Comparison of ENCODE assay signal across 1 cellular context in genomic region chr2:227311861-227312506, GRCh38.
TF ChIP-seq lines count a peak whose summit lies in the region.

No MANE protein-coding gene starts in this region.

TF ChIP-seq in HepG2, 621 proteins besides CTCF, POLR2A, EP300 and RAD21 (continued from another document and continues in another):
- TF ChIP-seq, protein P1, sequence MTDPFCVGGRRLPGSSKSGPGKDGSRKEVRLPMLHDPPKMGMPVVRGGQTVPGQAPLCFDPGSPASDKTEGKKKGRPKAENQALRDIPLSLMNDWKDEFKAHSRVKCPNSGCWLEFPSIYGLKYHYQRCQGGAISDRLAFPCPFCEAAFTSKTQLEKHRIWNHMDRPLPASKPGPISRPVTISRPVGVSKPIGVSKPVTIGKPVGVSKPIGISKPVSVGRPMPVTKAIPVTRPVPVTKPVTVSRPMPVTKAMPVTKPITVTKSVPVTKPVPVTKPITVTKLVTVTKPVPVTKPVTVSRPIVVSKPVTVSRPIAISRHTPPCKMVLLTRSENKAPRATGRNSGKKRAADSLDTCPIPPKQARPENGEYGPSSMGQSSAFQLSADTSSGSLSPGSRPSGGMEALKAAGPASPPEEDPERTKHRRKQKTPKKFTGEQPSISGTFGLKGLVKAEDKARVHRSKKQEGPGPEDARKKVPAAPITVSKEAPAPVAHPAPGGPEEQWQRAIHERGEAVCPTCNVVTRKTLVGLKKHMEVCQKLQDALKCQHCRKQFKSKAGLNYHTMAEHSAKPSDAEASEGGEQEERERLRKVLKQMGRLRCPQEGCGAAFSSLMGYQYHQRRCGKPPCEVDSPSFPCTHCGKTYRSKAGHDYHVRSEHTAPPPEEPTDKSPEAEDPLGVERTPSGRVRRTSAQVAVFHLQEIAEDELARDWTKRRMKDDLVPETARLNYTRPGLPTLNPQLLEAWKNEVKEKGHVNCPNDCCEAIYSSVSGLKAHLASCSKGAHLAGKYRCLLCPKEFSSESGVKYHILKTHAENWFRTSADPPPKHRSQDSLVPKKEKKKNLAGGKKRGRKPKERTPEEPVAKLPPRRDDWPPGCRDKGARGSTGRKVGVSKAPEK (CRISPR knock-in tag; IDR thresholded peaks at IDR 0.05; ENCODE audit: borderline replicate concordance) = no peak
- TF ChIP-seq FOXA3 (CRISPR knock-in tag; IDR thresholded peaks at IDR 0.05) = peak; percentile 24; the same call in 1 of the 2 replicates
- TF ChIP-seq CHCHD3 (CRISPR knock-in tag; IDR thresholded peaks at IDR 0.05) = no peak
- no peak for TF ChIP-seq SNRNP70 (IDR thresholded peaks at IDR 0.05; ENCODE audit: low read depth, low read length)
- TF ChIP-seq, protein P2, sequence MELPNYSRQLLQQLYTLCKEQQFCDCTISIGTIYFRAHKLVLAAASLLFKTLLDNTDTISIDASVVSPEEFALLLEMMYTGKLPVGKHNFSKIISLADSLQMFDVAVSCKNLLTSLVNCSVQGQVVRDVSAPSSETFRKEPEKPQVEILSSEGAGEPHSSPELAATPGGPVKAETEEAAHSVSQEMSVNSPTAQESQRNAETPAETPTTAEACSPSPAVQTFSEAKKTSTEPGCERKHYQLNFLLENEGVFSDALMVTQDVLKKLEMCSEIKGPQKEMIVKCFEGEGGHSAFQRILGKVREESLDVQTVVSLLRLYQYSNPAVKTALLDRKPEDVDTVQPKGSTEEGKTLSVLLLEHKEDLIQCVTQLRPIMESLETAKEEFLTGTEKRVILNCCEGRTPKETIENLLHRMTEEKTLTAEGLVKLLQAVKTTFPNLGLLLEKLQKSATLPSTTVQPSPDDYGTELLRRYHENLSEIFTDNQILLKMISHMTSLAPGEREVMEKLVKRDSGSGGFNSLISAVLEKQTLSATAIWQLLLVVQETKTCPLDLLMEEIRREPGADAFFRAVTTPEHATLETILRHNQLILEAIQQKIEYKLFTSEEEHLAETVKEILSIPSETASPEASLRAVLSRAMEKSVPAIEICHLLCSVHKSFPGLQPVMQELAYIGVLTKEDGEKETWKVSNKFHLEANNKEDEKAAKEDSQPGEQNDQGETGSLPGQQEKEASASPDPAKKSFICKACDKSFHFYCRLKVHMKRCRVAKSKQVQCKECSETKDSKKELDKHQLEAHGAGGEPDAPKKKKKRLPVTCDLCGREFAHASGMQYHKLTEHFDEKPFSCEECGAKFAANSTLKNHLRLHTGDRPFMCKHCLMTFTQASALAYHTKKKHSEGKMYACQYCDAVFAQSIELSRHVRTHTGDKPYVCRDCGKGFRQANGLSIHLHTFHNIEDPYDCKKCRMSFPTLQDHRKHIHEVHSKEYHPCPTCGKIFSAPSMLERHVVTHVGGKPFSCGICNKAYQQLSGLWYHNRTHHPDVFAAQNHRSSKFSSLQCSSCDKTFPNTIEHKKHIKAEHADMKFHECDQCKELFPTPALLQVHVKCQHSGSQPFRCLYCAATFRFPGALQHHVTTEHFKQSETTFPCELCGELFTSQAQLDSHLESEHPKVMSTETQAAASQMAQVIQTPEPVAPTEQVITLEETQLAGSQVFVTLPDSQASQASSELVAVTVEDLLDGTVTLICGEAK (IDR thresholded peaks at IDR 0.05) = no peak
- TF ChIP-seq, protein P2 (CRISPR knock-in tag; IDR thresholded peaks at IDR 0.05) = no peak
- TF ChIP-seq NCOA2 (CRISPR knock-in tag; IDR thresholded peaks at IDR 0.05) = peak; percentile 58; the same call in 1 of the 2 replicates
- no peak for TF ChIP-seq RARA (CRISPR knock-in tag; IDR thresholded peaks at IDR 0.05)
- TF ChIP-seq, protein P3, sequence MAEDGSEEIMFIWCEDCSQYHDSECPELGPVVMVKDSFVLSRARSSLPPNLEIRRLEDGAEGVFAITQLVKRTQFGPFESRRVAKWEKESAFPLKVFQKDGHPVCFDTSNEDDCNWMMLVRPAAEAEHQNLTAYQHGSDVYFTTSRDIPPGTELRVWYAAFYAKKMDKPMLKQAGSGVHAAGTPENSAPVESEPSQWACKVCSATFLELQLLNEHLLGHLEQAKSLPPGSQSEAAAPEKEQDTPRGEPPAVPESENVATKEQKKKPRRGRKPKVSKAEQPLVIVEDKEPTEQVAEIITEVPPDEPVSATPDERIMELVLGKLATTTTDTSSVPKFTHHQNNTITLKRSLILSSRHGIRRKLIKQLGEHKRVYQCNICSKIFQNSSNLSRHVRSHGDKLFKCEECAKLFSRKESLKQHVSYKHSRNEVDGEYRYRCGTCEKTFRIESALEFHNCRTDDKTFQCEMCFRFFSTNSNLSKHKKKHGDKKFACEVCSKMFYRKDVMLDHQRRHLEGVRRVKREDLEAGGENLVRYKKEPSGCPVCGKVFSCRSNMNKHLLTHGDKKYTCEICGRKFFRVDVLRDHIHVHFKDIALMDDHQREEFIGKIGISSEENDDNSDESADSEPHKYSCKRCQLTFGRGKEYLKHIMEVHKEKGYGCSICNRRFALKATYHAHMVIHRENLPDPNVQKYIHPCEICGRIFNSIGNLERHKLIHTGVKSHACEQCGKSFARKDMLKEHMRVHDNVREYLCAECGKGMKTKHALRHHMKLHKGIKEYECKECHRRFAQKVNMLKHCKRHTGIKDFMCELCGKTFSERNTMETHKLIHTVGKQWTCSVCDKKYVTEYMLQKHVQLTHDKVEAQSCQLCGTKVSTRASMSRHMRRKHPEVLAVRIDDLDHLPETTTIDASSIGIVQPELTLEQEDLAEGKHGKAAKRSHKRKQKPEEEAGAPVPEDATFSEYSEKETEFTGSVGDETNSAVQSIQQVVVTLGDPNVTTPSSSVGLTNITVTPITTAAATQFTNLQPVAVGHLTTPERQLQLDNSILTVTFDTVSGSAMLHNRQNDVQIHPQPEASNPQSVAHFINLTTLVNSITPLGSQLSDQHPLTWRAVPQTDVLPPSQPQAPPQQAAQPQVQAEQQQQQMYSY (CRISPR knock-in tag; IDR thresholded peaks at IDR 0.05) = no peak
- no peak for TF ChIP-seq ZNF572 (CRISPR knock-in tag; IDR thresholded peaks at IDR 0.05)
- TF ChIP-seq ZNF225 (CRISPR knock-in tag; IDR thresholded peaks at IDR 0.05) = no peak
- TF ChIP-seq ZMYM2 (CRISPR knock-in tag; IDR thresholded peaks at IDR 0.05) = no peak
- TF ChIP-seq, protein P4, sequence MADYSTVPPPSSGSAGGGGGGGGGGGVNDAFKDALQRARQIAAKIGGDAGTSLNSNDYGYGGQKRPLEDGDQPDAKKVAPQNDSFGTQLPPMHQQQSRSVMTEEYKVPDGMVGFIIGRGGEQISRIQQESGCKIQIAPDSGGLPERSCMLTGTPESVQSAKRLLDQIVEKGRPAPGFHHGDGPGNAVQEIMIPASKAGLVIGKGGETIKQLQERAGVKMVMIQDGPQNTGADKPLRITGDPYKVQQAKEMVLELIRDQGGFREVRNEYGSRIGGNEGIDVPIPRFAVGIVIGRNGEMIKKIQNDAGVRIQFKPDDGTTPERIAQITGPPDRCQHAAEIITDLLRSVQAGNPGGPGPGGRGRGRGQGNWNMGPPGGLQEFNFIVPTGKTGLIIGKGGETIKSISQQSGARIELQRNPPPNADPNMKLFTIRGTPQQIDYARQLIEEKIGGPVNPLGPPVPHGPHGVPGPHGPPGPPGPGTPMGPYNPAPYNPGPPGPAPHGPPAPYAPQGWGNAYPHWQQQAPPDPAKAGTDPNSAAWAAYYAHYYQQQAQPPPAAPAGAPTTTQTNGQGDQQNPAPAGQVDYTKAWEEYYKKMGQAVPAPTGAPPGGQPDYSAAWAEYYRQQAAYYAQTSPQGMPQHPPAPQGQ (CRISPR knock-in tag; IDR thresholded peaks at IDR 0.05; ENCODE audit: borderline replicate concordance) = no peak
- no peak for TF ChIP-seq ZBTB38 (CRISPR knock-in tag; IDR thresholded peaks at IDR 0.05)
- TF ChIP-seq ZBTB39 (CRISPR knock-in tag; IDR thresholded peaks at IDR 0.05) = no peak
- no peak for TF ChIP-seq ZNF782 (CRISPR knock-in tag; IDR thresholded peaks at IDR 0.05; ENCODE audit: borderline replicate concordance)
- no peak for TF ChIP-seq PRDM4 (CRISPR knock-in tag; IDR thresholded peaks at IDR 0.05; ENCODE audit: borderline replicate concordance)
- no peak for TF ChIP-seq ZNF451 (CRISPR knock-in tag; IDR thresholded peaks at IDR 0.05)
- TF ChIP-seq LCORL (IDR thresholded peaks at IDR 0.05) = peak; percentile 79
- TF ChIP-seq LCORL (CRISPR knock-in tag; IDR thresholded peaks at IDR 0.05) = 0 out of 2 replicates have a peak, but pooled peaks have one; percentile 49
- TF ChIP-seq HNF1A (IDR thresholded peaks at IDR 0.05; ENCODE audit: low read depth) = peak; percentile 46; the same call in 1 of the 2 replicates
- TF ChIP-seq HNF1A (CRISPR knock-in tag; IDR thresholded peaks at IDR 0.05; ENCODE audit: borderline replicate concordance) = no peak
- no peak for TF ChIP-seq MAFF (IDR thresholded peaks at IDR 0.05; ENCODE audit: low read depth, low read length)
